In genomic region chr1:117967900-117968299, GRCh38 we compare ENCODE assay signal across 14 cellular contexts. TPM values are rescaled to one million over a fixed set of nuclear protein-coding genes. Genes with fewer than 3 reads are reported as not detected.
DNase-seq lines count a peak whose midpoint lies in the region; ATAC-seq and TF ChIP-seq lines count a peak whose summit lies in the region.
"Had no signal": no experiment of that assay in that cellular context is flagged by ENCODE, and none has a peak within 500 bp of the region (broad histone marks: within the 10 kb centered on the region; RNA-seq: fewer than 3 reads in every experiment).

No MANE protein-coding gene starts in this region.

- H3K9me2 ChIP-seq in GM23338 (ENCODE audit: insufficient read depth) = no peaks in the 10 kb centered on the region

- H3K79me2 ChIP-seq in GM23338 (replicated peaks; ENCODE audit: insufficient read depth) = no peaks in the 10 kb centered on the region
- H3K79me2 ChIP-seq in neural progenitor cell (ENCODE audit: low read depth) = no peaks in the 10 kb centered on the region

- ATAC-seq in GM23338 = peak; percentile 45; the same call in 2 of the 3 replicates
- ATAC-seq: activated naive CD4-positive, alpha-beta T cell treated with anti-CD3 and anti-CD28 coated beads, Interleukin-2, amount 50 U/mL, for 72 hours had no signal

- H3K4me2 ChIP-seq in GM23338 (no peak overlapping the region), neural progenitor cell (peak overlapping the region; percentile 34)

- H3K36me3 Mint-ChIP-seq in GM23338 (ENCODE audit: low read depth) (no peaks in the 10 kb centered on the region), neural progenitor cell (no peaks in the 10 kb centered on the region), immature natural killer cell (peaks cover 0 to 15% (median 0%) of the 10 kb centered on the region in 3 donors)

- H3K27me3 ChIP-seq in GM23338 (ENCODE audit: insufficient read depth) (no peaks in the 10 kb centered on the region), neural progenitor cell (no peaks in the 10 kb centered on the region)

- H3K4me3 ChIP-seq in GM23338 = no peak overlapping the region
- H3K4me3 ChIP-seq in neural progenitor cell = peak overlapping the region; percentile 2

- H3K4me1 ChIP-seq in GM23338 (ENCODE audit: insufficient read depth) = peaks cover 9% of the 10 kb centered on the region; the same call in 1 of the 2 replicates
- H3K4me1 ChIP-seq in neural progenitor cell = peaks cover 39% of the 10 kb centered on the region

- H3K27ac Mint-ChIP-seq in GM23338 (no peak overlapping the region; the same call in none of the 2 replicates), neural progenitor cell (peak overlapping the region; percentile 50), immature natural killer cell (no peak overlapping the region)
- H3K27ac Mint-ChIP-seq: activated naive CD4-positive, alpha-beta T cell treated with anti-CD3 and anti-CD28 coated beads, Interleukin-2, amount 50 U/mL, for 72 hours; CD4-positive, alpha-beta memory T cell; endodermal cell had no signal

- H3K27me3 Mint-ChIP-seq in GM23338 (ENCODE audit: insufficient read depth, low read depth, poor library complexity) = peaks cover 2% of the 10 kb centered on the region
- no peaks in the 10 kb centered on the region for H3K27me3 Mint-ChIP-seq in neural progenitor cell (ENCODE audit: insufficient read depth, low read depth)
- H3K27me3 Mint-ChIP-seq in immature natural killer cell (ENCODE audit: low read depth in 3 of 3) = peaks cover 0 to 6% (median 2%) of the 10 kb centered on the region in 3 donors
- H3K27me3 Mint-ChIP-seq: CD4-positive, alpha-beta memory T cell had no signal

- H2AFZ ChIP-seq in GM23338 (no peak overlapping the region), neural progenitor cell (replicated peaks) (peak overlapping the region; percentile 13)

- no peaks in the 10 kb centered on the region for H3K9me3 ChIP-seq in neural progenitor cell (ENCODE audit: low read depth)

- H3K4me1 Mint-ChIP-seq in GM23338 (peaks cover 19% of the 10 kb centered on the region), neural progenitor cell (peaks cover 41% of the 10 kb centered on the region), immature natural killer cell (no peaks in the 10 kb centered on the region)
- H3K4me1 Mint-ChIP-seq: CD4-positive, alpha-beta memory T cell had no signal

- DNase-seq in GM23338 (ENCODE audit: low spot score) (no peak), NCI-H2171 (lab: John Stamatoyannopoulos, UW) (peak; percentile 73), brain pericyte (ENCODE audit: low read depth, low spot score) (peak; percentile 16), neural progenitor cell (ENCODE audit: low spot score) (no peak), immature natural killer cell (no peak), T-helper 9 cell (no peak), NOMO-1 (lab: John Stamatoyannopoulos, UW; ENCODE audit: unreplicated experiment in 2 of 2) (no peak)
- no peak for DNase-seq in activated CD4-positive, alpha-beta T cell treated with anti-CD3 and anti-CD28 coated beads for 1 hour
- DNase-seq: CD4-positive, alpha-beta memory T cell; endodermal cell; kidney; nucleus accumbens; stimulated activated CD4-positive, alpha-beta T cell treated with anti-CD3 and anti-CD28 coated beads, Interleukin-4, amount 100 ng/mL, for 1 hour had no signal

- TF ChIP-seq CTCF in GM23338 (conservative IDR thresholded peaks at IDR 0.05; ENCODE audit: low read depth in 2 of 2) (no peak), neural progenitor cell (IDR thresholded peaks at IDR 0.05) (no peak)

- H3K27ac ChIP-seq in GM23338 (ENCODE audit: low read depth) = no peak overlapping the region
- H3K27ac ChIP-seq in neural progenitor cell = peak overlapping the region; percentile 31

- H3K36me3 ChIP-seq in GM23338 (ENCODE audit: insufficient read depth) = no peaks in the 10 kb centered on the region; the same call in 1 of the 2 replicates
- H3K36me3 ChIP-seq in neural progenitor cell = no peaks in the 10 kb centered on the region

- no peaks in the 10 kb centered on the region for H3K9me3 Mint-ChIP-seq in GM23338
- no peaks in the 10 kb centered on the region for H3K9me3 Mint-ChIP-seq in neural progenitor cell
- no peaks in the 10 kb centered on the region for H3K9me3 Mint-ChIP-seq in immature natural killer cell
- H3K9me3 Mint-ChIP-seq: activated naive CD4-positive, alpha-beta T cell treated with anti-CD3 and anti-CD28 coated beads, Interleukin-2, amount 50 U/mL, for 72 hours; CD4-positive, alpha-beta memory T cell; endodermal cell had no signal

- no peaks in the 10 kb centered on the region for H3F3A ChIP-seq in GM23338 (replicated peaks; ENCODE audit: low read depth)
- peaks cover 26% of the 10 kb centered on the region for H3F3A ChIP-seq in neural progenitor cell (ENCODE audit: low read depth)

- H3K4me3 Mint-ChIP-seq in GM23338 = no peak overlapping the region
- no peak overlapping the region for H3K4me3 Mint-ChIP-seq in neural progenitor cell
- H3K4me3 Mint-ChIP-seq in immature natural killer cell = no peak overlapping the region
- H3K4me3 Mint-ChIP-seq: CD4-positive, alpha-beta memory T cell; endodermal cell had no signal

- no peak overlapping the region for H3K9ac ChIP-seq in neural progenitor cell

- no peaks in the 10 kb centered on the region for H4K20me1 ChIP-seq in GM23338 (replicated peaks; ENCODE audit: insufficient read depth)
- H4K20me1 ChIP-seq in neural progenitor cell (ENCODE audit: low read depth) = no peaks in the 10 kb centered on the region

TF ChIP-seq in GM23338, 12 proteins besides CTCF, POLR2A, EP300 and RAD21 (continues in another document):
- TF ChIP-seq ZNF114 (CRISPR knock-in tag; IDR thresholded peaks at IDR 0.05) (no peak), STAT1 (IDR thresholded peaks at IDR 0.05; ENCODE audit: unreplicated experiment) (no peak), ZNF331 (CRISPR knock-in tag; IDR thresholded peaks at IDR 0.05; ENCODE audit: low read depth) (no peak), ZNF462 (CRISPR knock-in tag; IDR thresholded peaks at IDR 0.05) (no peak)

RNA-seq across cellular contexts. Expression of gene WDR3, which starts 38.4 kb away (rescaled TPM):
- total RNA-seq in GM23338 (2014; rRNA removed; shearing (Covaris generic)) = 38.7 and 48.0 TPM in 2 replicates
- 20.7 and 26.2 TPM in 2 replicates for polyA plus RNA-seq in GM23338 (2016; fragmentation: Nextera tagmentation; extraction: Ambion mirVana)
- 18.6 and 42.4 TPM in 2 replicates for total RNA-seq in neural progenitor cell (ENCODE audit: low replicate concordance)
- 10 to 100 TPM; 11.8 to 20.1 (median 17.0) TPM for polyA plus RNA-seq in immature natural killer cell

RNA-seq across cellular contexts. Expression of gene GDAP2, which starts 38.5 kb away (rescaled TPM):
- 24.5 and 28.0 TPM in 2 replicates for total RNA-seq in GM23338 (2014; rRNA removed; shearing (Covaris generic))
- 10.2 and 10.7 TPM in 2 replicates for polyA plus RNA-seq in GM23338 (2016; fragmentation: Nextera tagmentation; extraction: Ambion mirVana)
- 24.2 and 32.0 TPM in 2 replicates for total RNA-seq in neural progenitor cell (ENCODE audit: low replicate concordance)
- 10 to 100 TPM in 2 of 3 donors, 1 to 10 TPM in 1; 4.5 to 16.4 (median 10.6) TPM for polyA plus RNA-seq in immature natural killer cell

Comparison
In these comparisons a context has a peak if more than half of its experiments do, and no peak if none do; other contexts are left out.
1. DNase-seq: peak in NCI-H2171 (single experiment) and brain pericyte (single experiment); none in GM23338 (single experiment), neural progenitor cell (single experiment), immature natural killer cell (0 of 3), activated CD4-positive, alpha-beta T cell treated with anti-CD3 and anti-CD28 coated beads for 1 hour (single experiment), T-helper 9 cell (single experiment) and NOMO-1 (0 of 2).